Comparison of ENCODE assay signal across 28 cellular contexts in the genomic region with DNA sequence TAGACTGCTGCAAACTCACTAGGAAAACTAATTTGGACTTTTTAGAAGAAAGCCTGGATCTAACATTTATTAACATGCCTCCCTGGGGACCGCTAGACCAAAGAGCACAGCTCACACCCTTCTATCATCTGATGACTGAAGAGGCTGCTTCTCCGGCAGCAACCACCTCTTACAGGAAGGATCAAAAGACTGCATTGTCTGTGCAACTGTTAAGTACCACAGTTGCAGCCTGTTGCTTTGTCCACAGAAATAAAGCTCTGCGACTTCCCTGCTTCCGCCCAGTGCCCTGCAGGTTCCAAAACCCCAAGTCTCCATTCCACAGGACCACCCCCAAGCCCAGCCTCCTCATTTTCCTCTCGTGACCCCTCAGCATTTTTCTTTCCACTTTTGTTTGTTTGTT.
"Had no signal": no experiment of that assay in that cellular context is flagged by ENCODE, and none has a peak within 500 bp of the region (broad histone marks: within the 10 kb centered on the region; RNA-seq: fewer than 3 reads in every experiment).

No MANE protein-coding gene starts in this region.

- H3K9ac ChIP-seq: parathyroid adenoma had no signal

- H3K27me3 ChIP-seq: gastroesophageal sphincter, heart left ventricle, left lung, right atrium auricular region, spleen, transverse colon, upper lobe of right lung, uterus had no signal

- H3K27ac Mint-ChIP-seq: effector memory CD8-positive, alpha-beta T cell; naive thymus-derived CD4-positive, alpha-beta T cell; nephron; stimulated activated memory B cell treated with anti-CD40 and anti-IgM and Interleukin-4, amounts not matched to agents 10 μg/mL and 1 μg/mL and 100 μg/mL, for 72 hours; stimulated activated naive CD8-positive, alpha-beta T cell treated with anti-CD3 and anti-CD28 coated beads, Interleukin-15, Interleukin-2, amounts not matched to agents 100 ng/mL and 50 ng/mL, for 24 hours had no signal

- H3K4me3 ChIP-seq: gastroesophageal sphincter, heart left ventricle, left lung, prostate gland, right atrium auricular region, skin epidermis, spleen, thoracic aorta, transverse colon, upper lobe of right lung, uterus had no signal

- DNase-seq: cerebellar nuclear complex; cortex of kidney; effector memory CD8-positive, alpha-beta T cell; foreskin fibroblast; heart left ventricle; hippocampal formation; left cardiac atrium; left lung; mesendoderm; midbrain; naive thymus-derived CD4-positive, alpha-beta T cell; spleen; stimulated activated CD4-positive, alpha-beta T cell treated with anti-CD3 and anti-CD28 coated beads, Interleukin-4, amount 100 ng/mL, for 4 hours; transverse colon; upper lobe of right lung; uterus had no signal

- H3K27ac ChIP-seq: epithelial cell of prostate, gastroesophageal sphincter, heart left ventricle, left lung, parathyroid adenoma, prostate gland, right atrium auricular region, skin epidermis, spleen, thoracic aorta, transverse colon, upper lobe of right lung, uterus had no signal

- FAIRE-seq: islet of Langerhans had no signal

- H3K79me2 ChIP-seq: parathyroid adenoma had no signal

- H3K27me3 Mint-ChIP-seq: stimulated activated memory B cell treated with anti-CD40 and anti-IgM and Interleukin-4, amounts not matched to agents 10 μg/mL and 1 μg/mL and 100 μg/mL, for 72 hours; stimulated activated naive CD8-positive, alpha-beta T cell treated with anti-CD3 and anti-CD28 coated beads, Interleukin-15, Interleukin-2, amounts not matched to agents 100 ng/mL and 50 ng/mL, for 24 hours had no signal

- H3K36me3 Mint-ChIP-seq: naive thymus-derived CD4-positive, alpha-beta T cell; stimulated activated memory B cell treated with anti-CD40 and anti-IgM and Interleukin-4, amounts not matched to agents 10 μg/mL and 1 μg/mL and 100 μg/mL, for 72 hours had no signal

- H3K4me3 Mint-ChIP-seq: effector memory CD8-positive, alpha-beta T cell; naive thymus-derived CD4-positive, alpha-beta T cell; nephron; stimulated activated memory B cell treated with anti-CD40 and anti-IgM and Interleukin-4, amounts not matched to agents 10 μg/mL and 1 μg/mL and 100 μg/mL, for 72 hours; stimulated activated naive CD8-positive, alpha-beta T cell treated with anti-CD3 and anti-CD28 coated beads, Interleukin-15, Interleukin-2, amounts not matched to agents 100 ng/mL and 50 ng/mL, for 24 hours had no signal

- H3K4me1 Mint-ChIP-seq: naive thymus-derived CD4-positive, alpha-beta T cell; stimulated activated memory B cell treated with anti-CD40 and anti-IgM and Interleukin-4, amounts not matched to agents 10 μg/mL and 1 μg/mL and 100 μg/mL, for 72 hours had no signal

- H3K9me3 Mint-ChIP-seq: effector memory CD8-positive, alpha-beta T cell; nephron; stimulated activated memory B cell treated with anti-CD40 and anti-IgM and Interleukin-4, amounts not matched to agents 10 μg/mL and 1 μg/mL and 100 μg/mL, for 72 hours; stimulated activated naive CD8-positive, alpha-beta T cell treated with anti-CD3 and anti-CD28 coated beads, Interleukin-15, Interleukin-2, amounts not matched to agents 100 ng/mL and 50 ng/mL, for 24 hours had no signal

- H3K36me3 ChIP-seq: gastroesophageal sphincter, heart left ventricle, left lung, prostate gland, right atrium auricular region, spleen, thoracic aorta, transverse colon, upper lobe of right lung, uterus had no signal

- H2AFZ ChIP-seq: parathyroid adenoma had no signal

- H3K4me1 ChIP-seq: gastroesophageal sphincter, heart left ventricle, left lung, parathyroid adenoma, prostate gland, right atrium auricular region, spleen, transverse colon, upper lobe of right lung, uterus had no signal

- ATAC-seq: effector memory CD8-positive, alpha-beta T cell; esophagus mucosa; gastroesophageal sphincter; heart left ventricle; left cardiac atrium; left lung; naive thymus-derived CD4-positive, alpha-beta T cell; stimulated activated memory B cell treated with anti-CD40 and anti-IgM and Interleukin-4, amounts not matched to agents 10 μg/mL and 1 μg/mL and 100 μg/mL, for 72 hours; upper lobe of right lung had no signal

- H3K9me3 ChIP-seq: gastroesophageal sphincter, heart left ventricle, left lung, prostate gland, right atrium auricular region, spleen, thoracic aorta, transverse colon, upper lobe of right lung, uterus had no signal
